In the genomic region with DNA sequence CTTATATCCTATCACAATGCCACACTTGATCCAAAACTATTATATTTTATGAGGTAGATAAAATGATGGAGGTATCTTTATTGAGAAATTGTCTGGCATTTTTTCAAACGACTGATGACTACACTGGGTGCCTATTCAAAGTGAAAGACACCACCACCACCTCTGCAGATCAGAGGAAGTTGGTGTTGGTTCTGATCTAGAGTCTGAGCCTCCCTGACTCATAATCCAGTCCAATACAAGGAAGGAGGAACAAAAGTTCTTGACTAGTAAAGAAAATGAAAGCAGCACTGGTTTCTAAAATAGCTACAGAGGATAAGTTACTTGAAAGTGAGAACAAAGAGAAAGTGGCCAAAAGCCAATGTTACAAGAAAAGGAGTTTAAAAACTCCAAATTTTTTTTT, we compare ENCODE assay signal across 8 cellular contexts.
DNase-seq lines count a peak whose midpoint lies in the region; ATAC-seq, FAIRE-seq and TF ChIP-seq lines count a peak whose summit lies in the region.

No MANE protein-coding gene starts in this region.

- FAIRE-seq in urothelium cell line (lab: Jason Lieb, UNC) = no peak

- no peaks in the 10 kb centered on the region for H4K20me1 ChIP-seq in neural progenitor cell (ENCODE audit: low read depth)

- ATAC-seq in GM18511 (IDR thresholded peaks at IDR 0.05; ENCODE audit: unreplicated experiment) (peak; percentile 89), GM21528 (IDR thresholded peaks at IDR 0.05; ENCODE audit: low FRiP score, unreplicated experiment) (peak; percentile 95), HG03442 (IDR thresholded peaks at IDR 0.05; ENCODE audit: unreplicated experiment) (peak; percentile 93)

- H3K9ac ChIP-seq in neural progenitor cell = no peak overlapping the region

- no peak overlapping the region for H3K27ac ChIP-seq in neural progenitor cell

- H3K27ac Mint-ChIP-seq in nephron progenitor cell (no peak overlapping the region), neural progenitor cell (no peak overlapping the region)

- H3K4me2 ChIP-seq in neural progenitor cell = no peak overlapping the region

- no peak overlapping the region for H3K4me3 ChIP-seq in epithelial cell of esophagus (ENCODE audit: low read length)
- no peak overlapping the region for H3K4me3 ChIP-seq in neural progenitor cell

- peaks cover 3% of the 10 kb centered on the region for H3K9me3 ChIP-seq in neural progenitor cell (ENCODE audit: low read depth)

- DNase-seq in epithelial cell of esophagus (ENCODE audit: low read depth) = peak; percentile 5
- DNase-seq in NCI-H2029 treated with DMSO at 0.1 percent for 48 hours (lab: John Stamatoyannopoulos, UW) = no peak
- no peak for DNase-seq in urothelium cell line (ENCODE audit: low spot score)
- DNase-seq in nephron progenitor cell = no peak
- no peak for DNase-seq in neural progenitor cell (ENCODE audit: low spot score)

- H3K79me2 ChIP-seq in neural progenitor cell (ENCODE audit: low read depth) = peaks cover 41% of the 10 kb centered on the region

- H3K4me1 Mint-ChIP-seq in nephron progenitor cell (no peaks in the 10 kb centered on the region), neural progenitor cell (no peaks in the 10 kb centered on the region)

- H3K27me3 ChIP-seq in neural progenitor cell = no peaks in the 10 kb centered on the region

- no peaks in the 10 kb centered on the region for H3F3A ChIP-seq in neural progenitor cell (ENCODE audit: low read depth)

- TF ChIP-seq CTCF in epithelial cell of esophagus (IDR thresholded peaks at IDR 0.05; ENCODE audit: insufficient read depth, low read depth, low read length, missing control alignments) (no peak), nephron progenitor cell (IDR thresholded peaks at IDR 0.05) (no peak), neural progenitor cell (IDR thresholded peaks at IDR 0.05) (no peak)

- peaks cover 7% of the 10 kb centered on the region for H3K27me3 Mint-ChIP-seq in nephron progenitor cell (ENCODE audit: low read depth, poor library complexity)
- H3K27me3 Mint-ChIP-seq in neural progenitor cell (ENCODE audit: insufficient read depth, low read depth) = no peaks in the 10 kb centered on the region

- H2AFZ ChIP-seq in neural progenitor cell (replicated peaks) = no peak overlapping the region

- H3K4me1 ChIP-seq in neural progenitor cell = no peaks in the 10 kb centered on the region

- H3K36me3 ChIP-seq in neural progenitor cell = peaks cover 10% of the 10 kb centered on the region

- H3K9me3 Mint-ChIP-seq in nephron progenitor cell = peaks cover 10% of the 10 kb centered on the region
- H3K9me3 Mint-ChIP-seq in neural progenitor cell = peaks cover 13% of the 10 kb centered on the region

- no peak overlapping the region for H3K4me3 Mint-ChIP-seq in nephron progenitor cell
- H3K4me3 Mint-ChIP-seq in neural progenitor cell = no peak overlapping the region

- H3K36me3 Mint-ChIP-seq in nephron progenitor cell (ENCODE audit: low read depth) (peaks cover 63% of the 10 kb centered on the region), neural progenitor cell (peaks cover 57% of the 10 kb centered on the region)
